ENCODE assay signal across 11 cellular contexts in the genomic region with DNA sequence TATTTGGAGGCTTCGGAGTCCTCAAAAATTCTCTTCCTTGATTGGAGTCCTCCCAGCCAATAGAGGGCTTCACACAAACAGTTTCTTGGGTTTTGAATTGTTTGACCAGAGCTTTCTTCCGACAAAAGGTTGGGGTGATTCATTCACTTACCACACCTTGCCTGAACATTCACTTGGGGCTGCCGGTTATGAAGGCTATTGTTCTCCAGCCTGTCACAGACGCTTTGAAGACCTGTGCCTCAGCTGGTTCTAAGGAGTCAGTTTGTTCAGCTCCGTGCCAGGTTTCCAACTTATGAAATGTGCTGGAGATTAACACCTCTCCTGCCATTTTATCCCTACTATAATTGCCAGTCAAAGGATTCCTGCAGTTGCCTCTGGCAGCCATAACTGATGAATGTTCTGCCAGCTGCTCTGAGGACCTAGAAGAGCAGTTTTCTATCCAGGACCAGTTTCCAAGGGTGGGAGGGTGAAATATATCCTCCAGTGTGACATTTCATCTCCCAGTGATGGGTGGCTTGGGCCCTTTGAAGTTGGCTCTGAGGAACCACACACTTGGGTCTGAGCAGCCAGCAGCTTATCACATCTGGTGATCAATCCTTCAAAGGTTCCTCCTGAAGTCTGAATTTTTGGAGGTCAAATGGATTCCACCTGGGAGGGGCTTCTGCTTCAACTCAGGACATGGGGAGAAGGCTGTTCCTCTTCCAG. TPM values are rescaled to one million over a fixed set of nuclear protein-coding genes. Genes with fewer than 3 reads are reported as not detected.
DNase-seq lines count a peak whose midpoint lies in the region; ATAC-seq and TF ChIP-seq lines count a peak whose summit lies in the region.
"Had no signal": no experiment of that assay in that cellular context is flagged by ENCODE, and none has a peak within 500 bp of the region (broad histone marks: within the 10 kb centered on the region; RNA-seq: fewer than 3 reads in every experiment).

No MANE protein-coding gene starts in this region.

- H3K4me3 ChIP-seq in ascending aorta = no peak overlapping the region
- peak overlapping the region; percentile 12 for H3K4me3 ChIP-seq in kidney epithelial cell (ENCODE audit: low read depth, low read length)
- H3K4me3 ChIP-seq in thymus (ENCODE audit: low read length) = no peak overlapping the region
- H3K4me3 ChIP-seq in dorsolateral prefrontal cortex = no peak overlapping the region
- no peak overlapping the region for H3K4me3 ChIP-seq in upper lobe of left lung

- TF ChIP-seq POLR2A in upper lobe of left lung (IDR thresholded peaks at IDR 0.05) = no peak

- H3K4me1 ChIP-seq in ascending aorta (peaks cover 8 to 18% of the 10 kb centered on the region in 2 donors), thymus (ENCODE audit: control insufficient read depth, insufficient read depth, low read length) (peaks cover 8% of the 10 kb centered on the region), upper lobe of left lung (peaks cover 14 to 32% (median 16%) of the 10 kb centered on the region in 4 donors)

- intact Hi-C loops in ascending aorta (cut with DNase I) = no loop called here
- intact Hi-C loops in dorsolateral prefrontal cortex (cut with DNase I) = no loop called here

- TF ChIP-seq EP300 in upper lobe of left lung (IDR thresholded peaks at IDR 0.05) = no peak

- H3K27me3 ChIP-seq in ascending aorta = no peaks in the 10 kb centered on the region
- H3K27me3 ChIP-seq in kidney epithelial cell (ENCODE audit: control insufficient read depth, insufficient read depth, low read length) = no peaks in the 10 kb centered on the region
- no peaks in the 10 kb centered on the region for H3K27me3 ChIP-seq in thymus (ENCODE audit: control insufficient read depth, insufficient read depth)
- no peaks in the 10 kb centered on the region for H3K27me3 ChIP-seq in dorsolateral prefrontal cortex
- H3K27me3 ChIP-seq in upper lobe of left lung = no peaks in the 10 kb centered on the region

- no peak for ATAC-seq in upper lobe of left lung (ENCODE audit: low FRiP score in 2 of 2)

- DNase-seq in HPDE6-E6E7 (ENCODE audit: extremely low spot score) (peak; percentile 86), ascending aorta (ENCODE audit: low spot score in 2 of 2) (no peak), kidney epithelial cell (ENCODE audit: low read depth) (no peak), NAMALWA (ENCODE audit: low spot score) (no peak), dorsolateral prefrontal cortex (no peak), upper lobe of left lung (no peak)
- DNase-seq in NK-92 treated with Interleukin-12 subunit alpha and Interleukin-12 subunit beta, amount 100 ng/mL, for 24 hours (lab: John Stamatoyannopoulos, UW) = no peak
- DNase-seq: DMS79, MM.1S, NCI-H774 had no signal

- H3K27ac ChIP-seq in ascending aorta = peak overlapping the region; percentile 83 to 87
- H3K27ac ChIP-seq in thymus (ENCODE audit: low read depth) = peak overlapping the region; percentile 56
- peak overlapping the region in 1 of 59 donors; percentile 35 for H3K27ac ChIP-seq in dorsolateral prefrontal cortex
- H3K27ac ChIP-seq in upper lobe of left lung = peak overlapping the region in 2 of 4 donors; percentile 3 to 27

- no peaks in the 10 kb centered on the region for H3K9me3 ChIP-seq in ascending aorta
- no peaks in the 10 kb centered on the region for H3K9me3 ChIP-seq in thymus (ENCODE audit: control insufficient read depth)
- no peaks in the 10 kb centered on the region for H3K9me3 ChIP-seq in upper lobe of left lung

- 89% methylated on average over 5 of the region's 5 CpGs for WGBS in thymus
- WGBS in upper lobe of left lung, 2 donors = 82 to 86% methylated on average over 4 to 5 of the region's 5 CpGs

- no peak for TF ChIP-seq CTCF in ascending aorta (IDR thresholded peaks at IDR 0.05)
- no peak for TF ChIP-seq CTCF in kidney epithelial cell (IDR thresholded peaks at IDR 0.05; ENCODE audit: insufficient read depth, low read length, poor library complexity, severe bottlenecking)
- TF ChIP-seq CTCF in dorsolateral prefrontal cortex (IDR thresholded peaks at IDR 0.05 in 54 of 56, conservative IDR thresholded peaks at IDR 0.05 in 2 of 56; ENCODE audit: low read depth in 1 of 56, partially characterized antibody in 56 of 56) = no peak
- no peak for TF ChIP-seq CTCF in upper lobe of left lung (IDR thresholded peaks at IDR 0.05)

- H3K36me3 ChIP-seq in ascending aorta (no peaks in the 10 kb centered on the region), kidney epithelial cell (ENCODE audit: control insufficient read depth, insufficient read depth, low read length) (no peaks in the 10 kb centered on the region), thymus (ENCODE audit: control insufficient read depth, insufficient read depth) (peaks cover 11% of the 10 kb centered on the region), upper lobe of left lung (peaks cover 0 to 3% (median 0%) of the 10 kb centered on the region in 4 donors)

RNA-seq across cellular contexts. Expression of gene LIMK2, which starts 31.4 kb away (rescaled TPM):
- 18.4 TPM for total RNA-seq in ascending aorta
- 37.2 and 41.4 TPM in 2 replicates for total RNA-seq in kidney epithelial cell
- polyA plus RNA-seq in thymus = 32.6 TPM
- 100 to 1,000 TPM in 1 of 120 experiments, 10 to 100 TPM in 119; 16.4 to 108 (median 33.1) TPM for total RNA-seq in dorsolateral prefrontal cortex
- 100 to 1,000 TPM in 2 of 6 donors, 10 to 100 TPM in 4; 44.5 to 141 (median 75.8) TPM for total RNA-seq in upper lobe of left lung

RNA-seq across cellular contexts. Expression of gene PIK3IP1, which starts 48.8 kb away (rescaled TPM):
- total RNA-seq in ascending aorta = 16.4 TPM
- 14.0 and 17.5 TPM in 2 replicates for total RNA-seq in kidney epithelial cell
- polyA plus RNA-seq in thymus = 182 TPM
- 10 to 100 TPM; 30.3 to 94.4 (median 54.6) TPM for total RNA-seq in dorsolateral prefrontal cortex
- 10 to 100 TPM; 38.9 to 97.1 (median 65.8) TPM for total RNA-seq in upper lobe of left lung
